In genomic region chr12:10719482-10719881, GRCh38 we compare ENCODE assay signal across 12 cellular contexts. TPM values are rescaled to one million over a fixed set of nuclear protein-coding genes. Genes with fewer than 3 reads are reported as not detected.
DNase-seq lines count a peak whose midpoint lies in the region; ATAC-seq, FAIRE-seq and TF ChIP-seq lines count a peak whose summit lies in the region.
"Had no signal": no experiment of that assay in that cellular context is flagged by ENCODE, and none has a peak within 500 bp of the region (broad histone marks: within the 10 kb centered on the region; RNA-seq: fewer than 3 reads in every experiment).

No MANE protein-coding gene starts in this region.

- H3K4me2 ChIP-seq in A549 = peak overlapping the region; percentile 80

- peaks cover 0 to 11% (median 0%) of the 10 kb centered on the region in 5 donors for H3K27me3 Mint-ChIP-seq in naive thymus-derived CD8-positive, alpha-beta T cell

- H3K36me3 Mint-ChIP-seq in naive thymus-derived CD8-positive, alpha-beta T cell = peaks cover 0 to 14% (median 0%) of the 10 kb centered on the region in 3 donors

- peak overlapping the region in 1 of 10 donors; percentile 15 for H3K4me3 Mint-ChIP-seq in naive thymus-derived CD8-positive, alpha-beta T cell

- DNase-seq in A549 (ENCODE audit: low read depth in 1 of 2, low spot score in 1 of 2) (no peak), NCI-H1105 (lab: John Stamatoyannopoulos, UW) (peak; percentile 14), epithelial cell of proximal tubule (ENCODE audit: low read depth) (no peak), NCI-H1048 (lab: John Stamatoyannopoulos, UW) (no peak), DMS153 (lab: John Stamatoyannopoulos, UW) (no peak)
- DNase-seq in naive thymus-derived CD8-positive, alpha-beta T cell = no peak
- DNase-seq: activated T-cell treated with anti-CD3 and anti-CD28 coated beads, Interleukin-2, amount 50 U/mL, for 48 hours; caudate nucleus; NCI-H2107 had no signal

- CTCF ChIA-PET in A549 (lab: Yijun Ruan, JAX) = interaction anchor here (1.0 to 2.5 kb wide), 3 partner anchors 31 to 455 kb away, joined by 3 to 11 read pairs (median 3); no protein-coding TSS in a partner anchor

- POLR2A ChIA-PET in A549 (lab: Yijun Ruan, JAX) = no interaction called here
- POLR2A ChIA-PET in naive thymus-derived CD8-positive, alpha-beta T cell (lab: Charles Lee) = no interaction called here

- H3K27ac ChIP-seq in A549 = no peak overlapping the region

- WGBS in A549 (ENCODE audit: missing lambda C conversion rate) = 83% methylated on average over 4 of the region's 4 CpGs

- H3K9me3 ChIP-seq in A549 = no peaks in the 10 kb centered on the region

- H3K4me3 ChIP-seq in A549 (no peak overlapping the region), epithelial cell of proximal tubule (ENCODE audit: low read depth, low read length) (peak overlapping the region; percentile 92)

- peak overlapping the region in 6 of 10 donors; percentile 0 to 74 (median 34) for H3K27ac Mint-ChIP-seq in naive thymus-derived CD8-positive, alpha-beta T cell

- TF ChIP-seq RAD21 in A549 (conservative IDR thresholded peaks at IDR 0.05 in 1 of 2, IDR thresholded peaks at IDR 0.05 in 1 of 2) = no peak

- H3K9me3 Mint-ChIP-seq in naive thymus-derived CD8-positive, alpha-beta T cell = no peaks in the 10 kb centered on the region

- no peak for FAIRE-seq in A549 (lab: Jason Lieb, UNC)

- peaks cover 64% of the 10 kb centered on the region for H3K4me1 ChIP-seq in A549

- TF ChIP-seq POLR2A in A549 (IDR thresholded peaks at IDR 0.05; ENCODE audit: low read length) = no peak

- peaks cover 26 to 70% (median 60%) of the 10 kb centered on the region in 4 donors for H3K4me1 Mint-ChIP-seq in naive thymus-derived CD8-positive, alpha-beta T cell

- TF ChIP-seq CTCF in A549 (IDR thresholded peaks at IDR 0.05) (no peak), epithelial cell of proximal tubule (conservative IDR thresholded peaks at IDR 0.05; ENCODE audit: low read depth, low read length) (no peak)

- no peak for ATAC-seq in A549
- no peak for ATAC-seq in naive thymus-derived CD8-positive, alpha-beta T cell
- no peak for ATAC-seq in HG03045 (IDR thresholded peaks at IDR 0.05; ENCODE audit: unreplicated experiment)
- no peak for ATAC-seq in GM21723 (IDR thresholded peaks at IDR 0.05; ENCODE audit: unreplicated experiment)

- no peak for TF ChIP-seq EP300 in A549 (IDR thresholded peaks at IDR 0.05)

TF ChIP-seq in A549, 52 proteins besides CTCF, POLR2A, EP300 and RAD21:
- TF ChIP-seq MAFK (IDR thresholded peaks at IDR 0.05; ENCODE audit: partially characterized antibody) = no peak
- no peak for TF ChIP-seq ELK1 (IDR thresholded peaks at IDR 0.05; ENCODE audit: low read depth, low read length)
- no peak for TF ChIP-seq ESRRA (IDR thresholded peaks at IDR 0.05; ENCODE audit: borderline replicate concordance, low read length)
- TF ChIP-seq SREBF2 (IDR thresholded peaks at IDR 0.05) = no peak

RNA-seq across cellular contexts. Expression of gene YBX3, which starts 3.6 kb away (rescaled TPM):
- polyA plus RNA-seq in A549 (2011; rRNA removed) (136 and 150 TPM in 2 replicates), A549 (2017; fragmentation: RNase III; extraction: RNeasy Plus Mini Kit Qiagen cat#74134 plus additional on column Dnase treatment) (140 to 176 TPM (median 146 TPM) in 3 replicates)
- polyA plus RNA-seq in A549 (2012; cell fraction: cytosol; rRNA removed) = 228 and 245 TPM in 2 replicates
- polyA plus RNA-seq in A549 (2012; cell fraction: nucleus; rRNA removed) = 335 and 339 TPM in 2 replicates
- 181 and 191 TPM in 2 replicates for polyA minus RNA-seq in A549 (2011; rRNA and poly(A)+ RNA removed)
- total RNA-seq in epithelial cell of proximal tubule = 202 and 245 TPM in 2 replicates
- 10 to 100 TPM; 86.0 to 88.6 TPM for total RNA-seq in naive thymus-derived CD8-positive, alpha-beta T cell
- 10 to 100 TPM; 56.6 to 80.1 (median 62.5) TPM for polyA plus RNA-seq in naive thymus-derived CD8-positive, alpha-beta T cell

RNA-seq across cellular contexts. Expression of gene STYK1, which starts 45.6 kb away (rescaled TPM):
- polyA plus RNA-seq in A549 (2011; rRNA removed) = 0.46 and 0.56 TPM in 2 replicates
- polyA plus RNA-seq in A549 (2012; cell fraction: cytosol; rRNA removed) = 0.07 and 0.16 TPM in 2 replicates
- 0.10 and 0.23 TPM in 2 replicates for polyA plus RNA-seq in A549 (2012; cell fraction: nucleus; rRNA removed)
- 0.21 to 0.54 TPM (median 0.32 TPM) in 3 replicates for polyA plus RNA-seq in A549 (2017; fragmentation: RNase III; extraction: RNeasy Plus Mini Kit Qiagen cat#74134 plus additional on column Dnase treatment)
- polyA minus RNA-seq in A549 (2011; rRNA and poly(A)+ RNA removed) = 0.50 TPM in 1 of 2 replicates, not detected in the other
- total RNA-seq in epithelial cell of proximal tubule = 2.5 and 4.6 TPM in 2 replicates
- total RNA-seq in naive thymus-derived CD8-positive, alpha-beta T cell = under 1 TPM; 0.10 to 0.19 TPM
- polyA plus RNA-seq in naive thymus-derived CD8-positive, alpha-beta T cell = under 1 TPM in 1 of 3 donors, not detected in 2; 0.47 TPM
- total RNA-seq: G401 had no signal
